In the genomic region with DNA sequence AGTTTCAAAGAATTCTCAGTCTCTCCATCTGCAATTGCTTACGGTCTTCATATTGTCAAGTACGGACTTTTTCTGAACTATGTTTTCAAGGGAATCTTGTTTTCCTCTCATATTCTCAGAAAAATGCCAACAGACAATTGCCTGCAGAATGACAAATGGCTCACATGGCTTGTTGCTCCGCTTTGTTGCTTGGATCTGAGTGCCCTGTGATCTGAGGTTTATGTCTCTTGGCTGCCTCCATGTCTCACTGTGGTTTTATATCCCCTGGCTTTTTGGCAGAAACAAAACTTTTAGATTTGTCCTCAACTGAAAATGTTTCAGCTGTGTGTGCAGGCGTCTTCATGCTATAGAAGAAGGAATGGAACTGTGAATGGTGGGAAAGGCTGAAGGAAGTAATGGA, we compare ENCODE assay signal across 30 cellular contexts.
"Had no signal": no experiment of that assay in that cellular context is flagged by ENCODE, and none has a peak within 500 bp of the region (broad histone marks: within the 10 kb centered on the region; RNA-seq: fewer than 3 reads in every experiment).

No MANE protein-coding gene starts in this region.

- ATAC-seq: activated CD4-positive, CD25-positive, alpha-beta regulatory T cell treated with anti-CD3 and anti-CD28 coated beads, Interleukin-2, amount 50 U/mL, for 24 hours; activated CD8-positive, alpha-beta T cell treated with anti-CD3 and anti-CD28 coated beads for 36 hours; activated T-helper 17 cell treated with anti-CD3 and anti-CD28 coated beads, Interleukin-2, amount 50 U/mL, for 72 hours; esophagus mucosa; T-helper 17 cell had no signal

- H3K36me3 Mint-ChIP-seq: activated naive CD8-positive, alpha-beta T cell had no signal

- H3K27ac Mint-ChIP-seq: activated B cell treated with CpG ODN at 0.5 μM for 24 hours; activated CD8-positive, alpha-beta T cell treated with anti-CD3 and anti-CD28 coated beads for 36 hours; activated naive CD8-positive, alpha-beta T cell; activated T-helper 17 cell treated with anti-CD3 and anti-CD28 coated beads, Interleukin-2, amount 50 U/mL, for 72 hours; dendritic cell treated with granulocyte-macrophage colony-stimulating factor and Interleukin-4, amounts not matched to agents 40 ng/mL and 50 ng/mL, for 4 days; endodermal cell; T-helper 17 cell; T-helper 2 cell treated with Interferon-gamma antibody and Interleukin-4, amounts not matched to agents 5 μg/mL and 100 μg/mL, for 36 hours had no signal

- DNase-seq: activated B cell treated with CpG ODN at 0.5 μM for 24 hours; activated CD4-positive, alpha-beta T cell treated with anti-CD3 and anti-CD28 coated beads for 48 hours; activated CD4-positive, alpha-beta T cell treated with anti-CD3 and anti-CD28 coated beads, Interleukin-2, amount 50 U/mL, for 1 hour; activated CD4-positive, alpha-beta T cell treated with anti-CD3 and anti-CD28 coated beads, Interleukin-2, amount 50 U/mL, for 48 hours; activated CD8-positive, alpha-beta memory T cell treated with anti-CD3 and anti-CD28 coated beads for 24 hours; activated CD8-positive, alpha-beta T cell treated with anti-CD3 and anti-CD28 coated beads for 36 hours; activated effector memory CD4-positive, alpha-beta T cell treated with Interleukin-2 at 50 U/mL for 16 hours; activated gamma-delta T cell treated with Interleukin-2 at 50 U/mL for 16 hours; activated naive CD4-positive, alpha-beta T cell treated with anti-CD3 and anti-CD28 coated beads, Interleukin-2, amount 50 U/mL, for 16 hours; activated naive CD4-positive, alpha-beta T cell treated with Interleukin-2 at 50 U/mL for 16 hours; activated T-cell treated with anti-CD3 and anti-CD28 coated beads, Interleukin-2, amount 50 U/mL, for 4 hours; amniotic stem cell; anterior cingulate cortex; brain microvascular endothelial cell; dorsolateral prefrontal cortex; effector memory CD4-positive, alpha-beta T cell; endodermal cell; foreskin fibroblast; T-helper 1 cell; T-helper 17 cell; T1000; WERI-Rb-1 had no signal

- H3K4me3 ChIP-seq: coronary artery, dorsolateral prefrontal cortex had no signal

- H3K4me1 Mint-ChIP-seq: activated B cell treated with CpG ODN at 0.5 μM for 24 hours; activated T-helper 17 cell treated with anti-CD3 and anti-CD28 coated beads, Interleukin-2, amount 50 U/mL, for 72 hours; central memory CD8-positive, alpha-beta T cell; T-helper 17 cell had no signal

- H3K9me3 Mint-ChIP-seq: activated B cell treated with CpG ODN at 0.5 μM for 24 hours; activated CD8-positive, alpha-beta T cell treated with anti-CD3 and anti-CD28 coated beads for 36 hours; activated T-cell treated with anti-CD3 and anti-CD28 coated beads, Interleukin-2, amount 50 U/mL, for 4 hours; activated T-helper 17 cell treated with anti-CD3 and anti-CD28 coated beads, Interleukin-2, amount 50 U/mL, for 72 hours; central memory CD8-positive, alpha-beta T cell; dendritic cell treated with granulocyte-macrophage colony-stimulating factor and Interleukin-4, amounts not matched to agents 40 ng/mL and 50 ng/mL, for 4 days; endodermal cell; T-helper 2 cell treated with Interferon-gamma antibody and Interleukin-4, amounts not matched to agents 5 μg/mL and 100 μg/mL, for 36 hours had no signal

- H3K27ac ChIP-seq: brain microvascular endothelial cell, coronary artery, dorsolateral prefrontal cortex, WERI-Rb-1 had no signal

- H3K27me3 ChIP-seq: brain microvascular endothelial cell had no signal

- H3K4me3 Mint-ChIP-seq: activated B cell treated with CpG ODN at 0.5 μM for 24 hours; activated CD8-positive, alpha-beta T cell treated with anti-CD3 and anti-CD28 coated beads for 36 hours; activated naive CD8-positive, alpha-beta T cell; activated T-cell treated with anti-CD3 and anti-CD28 coated beads, Interleukin-2, amount 50 U/mL, for 4 hours; activated T-helper 17 cell treated with anti-CD3 and anti-CD28 coated beads, Interleukin-2, amount 50 U/mL, for 72 hours; central memory CD8-positive, alpha-beta T cell; dendritic cell treated with granulocyte-macrophage colony-stimulating factor and Interleukin-4, amounts not matched to agents 40 ng/mL and 50 ng/mL, for 4 days; endodermal cell; T-helper 17 cell; T-helper 2 cell treated with Interferon-gamma antibody and Interleukin-4, amounts not matched to agents 5 μg/mL and 100 μg/mL, for 36 hours had no signal

- H3K27me3 Mint-ChIP-seq: activated B cell treated with CpG ODN at 0.5 μM for 24 hours; activated T-helper 17 cell treated with anti-CD3 and anti-CD28 coated beads, Interleukin-2, amount 50 U/mL, for 72 hours; central memory CD8-positive, alpha-beta T cell; dendritic cell treated with granulocyte-macrophage colony-stimulating factor and Interleukin-4, amounts not matched to agents 40 ng/mL and 50 ng/mL, for 4 days; T-helper 17 cell had no signal

- H3K36me3 ChIP-seq: brain microvascular endothelial cell, WERI-Rb-1 had no signal
